9 cellular contexts compared by ENCODE assay signal in genomic region chr2:9003366-9003615, GRCh38. TPM values are rescaled to one million over a fixed set of nuclear protein-coding genes. Genes with fewer than 3 reads are reported as not detected.
DNase-seq lines count a peak whose midpoint lies in the region; ATAC-seq and TF ChIP-seq lines count a peak whose summit lies in the region.
"Had no signal": no experiment of that assay in that cellular context is flagged by ENCODE, and none has a peak within 500 bp of the region (broad histone marks: within the 10 kb centered on the region; RNA-seq: fewer than 3 reads in every experiment).

No MANE protein-coding gene starts in this region.

- peak overlapping the region; percentile 57 for H3K9ac ChIP-seq in fibroblast of lung (ENCODE audit: insufficient read depth, low read length)

- intact Hi-C loops in CD8-positive, alpha-beta T cell (cut with DNase I, micrococcal nuclease): loop anchor here (5.0 kb wide), 3 partner anchors 166 to 954 kb away; partner anchors contain the start of genes CPSF3 (in 1 of the 2), ITGB1BP1 (in 1 of the 2) and KIDINS220 (in 1 of the 2)
- intact Hi-C loops in Panc1 (cut with micrococcal nuclease; ENCODE audit: unreplicated experiment) (no loop called here), psoas muscle (cut with DNase I) (no loop called here)

- H3K27ac Mint-ChIP-seq in CD8-positive, alpha-beta T cell: no peak overlapping the region

- H3K36me3 Mint-ChIP-seq in CD8-positive, alpha-beta T cell: no peaks in the 10 kb centered on the region

- H3K4me1 ChIP-seq in CD8-positive, alpha-beta T cell (ENCODE audit: insufficient read depth, low read length): peaks cover 9% of the 10 kb centered on the region
- peaks cover 36% of the 10 kb centered on the region for H3K4me1 ChIP-seq in Panc1 (ENCODE audit: control insufficient read depth, insufficient read depth, low read length)
- peaks cover 2% of the 10 kb centered on the region for H3K4me1 ChIP-seq in fibroblast of lung (ENCODE audit: control insufficient read depth, extremely low read depth, insufficient read depth, low read length)
- H3K4me1 ChIP-seq in psoas muscle: no peaks in the 10 kb centered on the region

- H3K4me3 Mint-ChIP-seq in CD8-positive, alpha-beta T cell: no peak overlapping the region

- H3K27ac ChIP-seq in CD8-positive, alpha-beta T cell (ENCODE audit: low read depth, low read length): no peak overlapping the region
- no peak overlapping the region for H3K27ac ChIP-seq in Panc1 (ENCODE audit: low read length)
- no peak overlapping the region for H3K27ac ChIP-seq in fibroblast of lung (ENCODE audit: insufficient read depth, low read length)
- no peak overlapping the region for H3K27ac ChIP-seq in psoas muscle

- no peaks in the 10 kb centered on the region for H3K27me3 ChIP-seq in CD8-positive, alpha-beta T cell (ENCODE audit: insufficient read depth, low read length)
- H3K27me3 ChIP-seq in Panc1 (ENCODE audit: control insufficient read depth, insufficient read depth, low read length): no peaks in the 10 kb centered on the region
- H3K27me3 ChIP-seq in fibroblast of lung (ENCODE audit: control insufficient read depth, insufficient read depth, low read length): no peaks in the 10 kb centered on the region
- no peaks in the 10 kb centered on the region for H3K27me3 ChIP-seq in psoas muscle (ENCODE audit: insufficient read depth in 3 of 3, low read length in 2 of 3)

- no peaks in the 10 kb centered on the region for H3K36me3 ChIP-seq in CD8-positive, alpha-beta T cell (ENCODE audit: insufficient read depth, low read length)
- H3K36me3 ChIP-seq in Panc1 (ENCODE audit: control insufficient read depth, insufficient read depth, low read length): no peaks in the 10 kb centered on the region; the same call in 1 of the 2 replicates
- H3K36me3 ChIP-seq in fibroblast of lung (ENCODE audit: control insufficient read depth, insufficient read depth, low read length): no peaks in the 10 kb centered on the region
- no peaks in the 10 kb centered on the region for H3K36me3 ChIP-seq in psoas muscle (ENCODE audit: insufficient read depth in 1 of 2, low read depth in 1 of 2)

- H3K4me2 ChIP-seq in fibroblast of lung (ENCODE audit: extremely low read depth, insufficient read depth, low read length): no peak overlapping the region

- POLR2A ChIA-PET in CD8-positive, alpha-beta T cell (lab: Charles Lee): no interaction called here
- POLR2A ChIA-PET in Panc1 (lab: Charles Lee): interaction anchor here (0.6 to 0.7 kb wide), 2 partner anchors 10 to 179 kb away, joined by 3 to 4 read pairs; no protein-coding TSS in a partner anchor

- H3K4me3 ChIP-seq in CD8-positive, alpha-beta T cell (ENCODE audit: low read depth, low read length): peak overlapping the region; percentile 17
- H3K4me3 ChIP-seq in Panc1 (ENCODE audit: low read depth in 2 of 2, low read length in 2 of 2): peak overlapping the region; percentile 69 to 73
- peak overlapping the region in 3 of 4 experiments; percentile 75 to 83 (median 77) for H3K4me3 ChIP-seq in fibroblast of lung (replicated peaks in 1 of 4; ENCODE audit: control extremely low read depth in 1 of 4, insufficient read depth in 1 of 4, low read depth in 3 of 4, low read length in 4 of 4)
- peak overlapping the region; percentile 73 for H3K4me3 ChIP-seq in psoas muscle

- no TSS peak for BruUV-seq in Panc1 (replicated peaks; lab: Mats Ljungman, UMichigan)

- peaks cover 36% of the 10 kb centered on the region for H3K79me2 ChIP-seq in fibroblast of lung (ENCODE audit: control insufficient read depth, insufficient read depth, low read length)

- no peak for DNase-seq in CD8-positive, alpha-beta T cell
- DNase-seq in Panc1 (ENCODE audit: low read depth, low spot score) (no peak), fibroblast of lung (ENCODE audit: low read depth in 2 of 2) (no peak), psoas muscle (no peak), AG20443 (ENCODE audit: low spot score) (no peak), NCI-H2081 (lab: John Stamatoyannopoulos, UW) (no peak)

- 0% methylated on average over 4 to 25 of the region's 25 CpGs; no CpG with 5 or more reads in 1 of the 3 donors for WGBS in psoas muscle, 3 donors

- no peaks in the 10 kb centered on the region for H3K9me3 ChIP-seq in CD8-positive, alpha-beta T cell (ENCODE audit: low read length)
- H3K9me3 ChIP-seq in Panc1 (ENCODE audit: control insufficient read depth, insufficient read depth, low read depth, low read length): no peaks in the 10 kb centered on the region
- H3K9me3 ChIP-seq in fibroblast of lung (ENCODE audit: control insufficient read depth, insufficient read depth, low read depth, low read length): no peaks in the 10 kb centered on the region
- no peaks in the 10 kb centered on the region for H3K9me3 ChIP-seq in psoas muscle

- H2AFZ ChIP-seq in fibroblast of lung (ENCODE audit: low read length): no peak overlapping the region

- no peak for TF ChIP-seq CTCF in CD8-positive, alpha-beta T cell (IDR thresholded peaks at IDR 0.05)
- TF ChIP-seq CTCF in Panc1 (IDR thresholded peaks at IDR 0.05) (no peak), fibroblast of lung (conservative IDR thresholded peaks at IDR 0.05 in 1 of 2, IDR thresholded peaks at IDR 0.05 in 1 of 2; ENCODE audit: low read depth in 1 of 2, low read length in 2 of 2) (no peak), psoas muscle (IDR thresholded peaks at IDR 0.05) (no peak)

- in situ Hi-C loops in Panc1 (cut with HindIII; ENCODE audit: low pct_unique_long_range_greater_than_20kb, low sequenced_read_pairs): no loop called here

- H4K20me1 ChIP-seq in fibroblast of lung (ENCODE audit: control insufficient read depth, extremely low read depth, insufficient read depth, low read length): no peaks in the 10 kb centered on the region

- H3K9me3 Mint-ChIP-seq in CD8-positive, alpha-beta T cell: no peaks in the 10 kb centered on the region
- H3K9me3 Mint-ChIP-seq: effector memory CD8-positive, alpha-beta T cell had no signal

- H3K4me1 Mint-ChIP-seq in CD8-positive, alpha-beta T cell (ENCODE audit: low read depth): peaks cover 16% of the 10 kb centered on the region

- H3K27me3 Mint-ChIP-seq in CD8-positive, alpha-beta T cell (ENCODE audit: low read depth): peaks cover 5% of the 10 kb centered on the region

- CTCF ChIA-PET in CD8-positive, alpha-beta T cell (lab: Charles Lee): no interaction called here
- CTCF ChIA-PET in Panc1 (lab: Charles Lee): no interaction called here

- ATAC-seq in CD8-positive, alpha-beta T cell: no peak
- ATAC-seq in Panc1: no peak
- ATAC-seq in psoas muscle: no peak
- no peak for ATAC-seq in GM18511 (IDR thresholded peaks at IDR 0.05; ENCODE audit: unreplicated experiment)
- no peak for ATAC-seq in HG02884 (IDR thresholded peaks at IDR 0.05; ENCODE audit: unreplicated experiment)

RNA-seq across cellular contexts. Expression of gene MBOAT2, which starts 0.2 kb away (rescaled TPM):
- 1 to 10 TPM in 1 of 2 experiments, under 1 TPM in 1; 0.54 to 1.1 TPM for total RNA-seq in CD8-positive, alpha-beta T cell
- total RNA-seq in Panc1 (2021; ENCODE audit: unreplicated experiment): 34.8 TPM
- polyA plus RNA-seq in Panc1 (2012; ENCODE audit: insufficient read length): 21.2 TPM
- total RNA-seq in fibroblast of lung: 36.0 and 46.4 TPM in 2 replicates
- polyA plus RNA-seq in fibroblast of lung: 44.8 and 68.3 TPM in 2 replicates
- polyA plus RNA-seq in fibroblast of lung (2012): 32.3 and 42.0 TPM in 2 replicates
- polyA minus RNA-seq in fibroblast of lung (ENCODE audit: low replicate concordance): 10.5 and 40.1 TPM in 2 replicates
- 1 to 10 TPM in 3 of 4 donors, under 1 TPM in 1; 0.76 to 3.5 (median 2.3) TPM for total RNA-seq in psoas muscle
- polyA plus RNA-seq in psoas muscle: under 1 TPM; 0.11 to 0.83 (median 0.31) TPM

Comparison
In these comparisons a context has a peak if more than half of its experiments do, and no peak if none do; other contexts are left out.
1. H3K4me3 ChIP-seq: peak in every context shown above with its lines; median percentile 77 in fibroblast of lung; 73 in psoas muscle; 71 in Panc1; 17 in CD8-positive, alpha-beta T cell.
2. intact Hi-C loops: an anchor here in CD8-positive, alpha-beta T cell (5.0 kb wide); none called in Panc1 and psoas muscle.